19 cellular contexts compared by ENCODE assay signal in genomic region chr14:56394826-56395543, GRCh38.
DNase-seq lines count a peak whose midpoint lies in the region; ATAC-seq, FAIRE-seq and TF ChIP-seq lines count a peak whose summit lies in the region.
"Had no signal": no experiment of that assay in that cellular context is flagged by ENCODE, and none has a peak within 500 bp of the region (broad histone marks: within the 10 kb centered on the region; RNA-seq: fewer than 3 reads in every experiment).

No MANE protein-coding gene starts in this region.

- H3K36me3 ChIP-seq in HCT116 (ENCODE audit: control insufficient read depth in 1 of 2, insufficient read depth in 2 of 2, low read length in 2 of 2) (no peaks in the 10 kb centered on the region), K562 (ENCODE audit: control insufficient read depth, insufficient read depth, low read length) (no peaks in the 10 kb centered on the region), upper lobe of right lung (no peaks in the 10 kb centered on the region)

- H2AFZ ChIP-seq in HCT116 (ENCODE audit: low read depth, low read length, poor library complexity, severe bottlenecking) (no peak overlapping the region), K562 (ENCODE audit: low read depth, low read length) (no peak overlapping the region)

- WGBS in K562 (ENCODE audit: insufficient coverage, low coverage, missing lambda C conversion rate), result 1% methylated on average over 6 of the region's 6 CpGs

- POLR2A ChIA-PET in HCT116 (lab: Charles Lee) (no interaction called here), K562 (lab: Yijun Ruan, JAX) (no interaction called here)

- DNase-seq in HCT116 (ENCODE audit: low read depth, low spot score) (no peak), NOMO-1 treated with DMSO at 0.1 percent for 48 hours (lab: John Stamatoyannopoulos, UW; ENCODE audit: unreplicated experiment) (peak; percentile 27), K562 (ENCODE audit: extremely low read depth in 1 of 4, low spot score in 3 of 4) (no peak), upper lobe of right lung (no peak), NCI-H187 (lab: John Stamatoyannopoulos, UW) (no peak), NCI-H69 (lab: John Stamatoyannopoulos, UW) (no peak)
- DNase-seq: DMS79, H7, NCI-H1417, NCI-H187 treated with DMSO at 0.1 percent for 48 hours, NCI-H2227 treated with DMSO at 0.1 percent for 48 hours, NCI-H524, T-cell had no signal

- no peak for TF ChIP-seq RAD21 in HCT116 (IDR thresholded peaks at IDR 0.05; ENCODE audit: low read depth)
- no peak for TF ChIP-seq RAD21 in K562 (CRISPR knock-in tag; conservative IDR thresholded peaks at IDR 0.05 in 1 of 2, IDR thresholded peaks at IDR 0.05 in 1 of 2)

- no peaks in the 10 kb centered on the region for H3K79me2 ChIP-seq in HCT116 (ENCODE audit: insufficient read depth, low read length)
- no peaks in the 10 kb centered on the region for H3K79me2 ChIP-seq in K562 (ENCODE audit: control insufficient read depth, insufficient read depth, low read length)

- H4K20me1 ChIP-seq in HCT116 (ENCODE audit: insufficient read depth) (no peaks in the 10 kb centered on the region), K562 (replicated peaks; ENCODE audit: control insufficient read depth, insufficient read depth, low read length) (no peaks in the 10 kb centered on the region)

- no peaks in the 10 kb centered on the region for H3K9me2 ChIP-seq in HCT116 (ENCODE audit: insufficient read depth)

- H3K4me1 ChIP-seq in HCT116 (ENCODE audit: control insufficient read depth in 1 of 2, insufficient read depth in 2 of 2, low read length in 2 of 2), result no peaks in the 10 kb centered on the region
- no peaks in the 10 kb centered on the region for H3K4me1 ChIP-seq in K562 (replicated peaks in 1 of 2; ENCODE audit: control insufficient read depth in 2 of 2, insufficient read depth in 2 of 2, low read length in 2 of 2)
- H3K4me1 ChIP-seq in upper lobe of right lung, result no peaks in the 10 kb centered on the region

- BruUV-seq in HCT116 (replicated peaks; lab: Mats Ljungman, UMichigan) (no TSS peak), K562 (replicated peaks; lab: Mats Ljungman, UMichigan) (no TSS peak)

- H3K9me1 ChIP-seq in K562 (ENCODE audit: control insufficient read depth, insufficient read depth, low read length), result no peaks in the 10 kb centered on the region

- H3K9ac ChIP-seq in HCT116 (ENCODE audit: low read length), result no peak overlapping the region
- H3K9ac ChIP-seq in K562 (ENCODE audit: insufficient read depth in 1 of 2, low read depth in 2 of 2, low read length in 2 of 2), result no peak overlapping the region

- H3K27me3 ChIP-seq in HCT116 (ENCODE audit: insufficient read depth, low read length) (0 out of 2 replicates have a peak, but pooled peaks cover 2% of the 10 kb centered on the region), K562 (ENCODE audit: control insufficient read depth in 2 of 2, insufficient read depth in 2 of 2, low read length in 2 of 2) (no peaks in the 10 kb centered on the region), upper lobe of right lung (no peaks in the 10 kb centered on the region)

- 0 out of 6 replicates have a peak, but pooled peaks of 2 of the 3 experiments have one; percentile 8 to 9 for TF ChIP-seq CTCF in HCT116 (IDR thresholded peaks at IDR 0.05 in 2 of 3, conservative IDR thresholded peaks at IDR 0.05 in 1 of 3; ENCODE audit: borderline replicate concordance in 1 of 3, insufficient read depth in 1 of 3, low read depth in 2 of 3, low read length in 2 of 3)
- no peak for TF ChIP-seq CTCF in K562 (IDR thresholded peaks at IDR 0.05 in 2 of 3, conservative IDR thresholded peaks at IDR 0.05 in 1 of 3; ENCODE audit: insufficient read depth in 2 of 3, low read depth in 1 of 3, low read length in 3 of 3)
- no peak for TF ChIP-seq CTCF in upper lobe of right lung (IDR thresholded peaks at IDR 0.05)

- TF ChIP-seq EP300 in K562 (IDR thresholded peaks at IDR 0.05; ENCODE audit: low read length), result no peak

- H3K27ac ChIP-seq in HCT116 (ENCODE audit: low read depth, low read length) (no peak overlapping the region), K562 (ENCODE audit: extremely low read depth, low read depth, low read length) (no peak overlapping the region), upper lobe of right lung (no peak overlapping the region)
- H3K27ac ChIP-seq: C4-2B, SK-N-MC had no signal

- no peak overlapping the region for H3K4me3 ChIP-seq in HCT116 (replicated peaks in 1 of 2; ENCODE audit: low read depth in 1 of 2, low read length in 2 of 2)
- no peak overlapping the region for H3K4me3 ChIP-seq in K562
- H3K4me3 ChIP-seq in upper lobe of right lung, result no peak overlapping the region
- H3K4me3 ChIP-seq: SK-N-MC had no signal

- FAIRE-seq in K562 (lab: Jason Lieb, UNC), result no peak
- FAIRE-seq: GM12892, RCC 7860 had no signal

- ATAC-seq in HCT116 (no peak), K562 (no peak), upper lobe of right lung (peak; percentile 67), GM18498 (IDR thresholded peaks at IDR 0.05; ENCODE audit: unreplicated experiment) (no peak)
- ATAC-seq: Right ventricle myocardium inferior, T-cell had no signal

- RAD21 ChIA-PET in HCT116 (lab: Charles Lee; ENCODE audit: low non-redundant PET in 1 of 2, low total read pairs in 2 of 2, uncharacterized antibody in 2 of 2, unreplicated experiment in 2 of 2), result no interaction called here

- CTCF ChIA-PET in HCT116 (lab: Charles Lee), result interaction anchor here (1.0 to 1.1 kb wide), 3 partner anchors 14 to 55 kb away, joined by 3 to 4 read pairs (median 4); no protein-coding TSS in a partner anchor
- CTCF ChIA-PET in K562 (lab: Yijun Ruan, JAX; ENCODE audit: low intra/inter-chr PET ratio), result no interaction called here

- in situ Hi-C loops in K562 (cut with MboI), result no loop called here

- H3K9me3 ChIP-seq in HCT116 (ENCODE audit: control insufficient read depth in 1 of 2, insufficient read depth in 1 of 2, low read depth in 1 of 2, low read length in 2 of 2) (no peaks in the 10 kb centered on the region), K562 (replicated peaks; ENCODE audit: control insufficient read depth, insufficient read depth, low read depth, low read length) (no peaks in the 10 kb centered on the region), upper lobe of right lung (no peaks in the 10 kb centered on the region)

- TF ChIP-seq POLR2A in HCT116 (IDR thresholded peaks at IDR 0.05; ENCODE audit: borderline replicate concordance, extremely low read depth, insufficient read depth, insufficient read length) (no peak), K562 (conservative IDR thresholded peaks at IDR 0.05) (no peak)

- intact Hi-C loops in HCT116 (cut with micrococcal nuclease) (no loop called here), K562 (cut with micrococcal nuclease) (no loop called here), upper lobe of right lung (cut with DNase I) (no loop called here)

- H3K4me2 ChIP-seq in HCT116 (ENCODE audit: low read length) (no peak overlapping the region), K562 (ENCODE audit: insufficient read depth, low read length) (no peak overlapping the region)

TF ChIP-seq in HCT116, 20 proteins besides CTCF, POLR2A, EP300 and RAD21:
- TF ChIP-seq CEBPB (IDR thresholded peaks at IDR 0.05; ENCODE audit: low read depth), result no peak
- TF ChIP-seq EGR1 (IDR thresholded peaks at IDR 0.05; ENCODE audit: low read depth), result no peak
- no peak for TF ChIP-seq ZBTB33 (IDR thresholded peaks at IDR 0.05; ENCODE audit: extremely low read depth, insufficient replicate concordance, low read length)

TF ChIP-seq in K562, 482 proteins besides CTCF, POLR2A, EP300 and RAD21:
- no peak for TF ChIP-seq SRSF9 (IDR thresholded peaks at IDR 0.05; ENCODE audit: borderline replicate concordance, low read depth, low read length)
- TF ChIP-seq BMI1 (IDR thresholded peaks at IDR 0.05; ENCODE audit: low read length), result no peak
- TF ChIP-seq ZNF143 (CRISPR knock-in tag; IDR thresholded peaks at IDR 0.05), result no peak
- no peak for TF ChIP-seq CBX3 (IDR thresholded peaks at IDR 0.05; ENCODE audit: borderline replicate concordance in 1 of 2, low read length in 2 of 2)
- TF ChIP-seq BRF2 (IDR thresholded peaks at IDR 0.05; ENCODE audit: borderline replicate concordance, insufficient read depth, insufficient read length), result no peak
- peak; percentile 55; the same call in 1 of the 2 replicates for TF ChIP-seq SPI1 (IDR thresholded peaks at IDR 0.05; ENCODE audit: borderline replicate concordance, low read depth, low read length)
- TF ChIP-seq PURB (CRISPR knock-in tag; IDR thresholded peaks at IDR 0.05; ENCODE audit: low read depth), result no peak

Comparison
In these comparisons a context has a peak if more than half of its experiments do, and no peak if none do; other contexts are left out.
1. CTCF ChIP-seq: peak in HCT116 (2 of 3); none in K562 (0 of 3) and upper lobe of right lung (single experiment).
2. Of the 22 proteins assayed by ChIP-seq in both K562 and HCT116: peak only in K562: none; only in HCT116: CTCF; in both: none; in neither: 21.